In genomic region chr1:25875154-25875855, GRCh38 we compare ENCODE assay signal across 1 cellular context.
A peak's percentile ranks its signal among the peaks of the same experiment; 100 is the strongest.
TF ChIP-seq lines count a peak whose summit lies in the region.

Gene PAQR7, minus strand, starts transcription at chr1:25875708. Its CDS starts 11,869 bp downstream, at chr1:25863839.

TF ChIP-seq in WTC11, 78 proteins besides CTCF, POLR2A, EP300 and RAD21 (continued from another document):
- TF ChIP-seq ZNF425 (CRISPR knock-in tag; conservative IDR thresholded peaks at IDR 0.05) (no peak), MLX (CRISPR knock-in tag; IDR thresholded peaks at IDR 0.05) (no peak), NFATC4 (CRISPR knock-in tag; IDR thresholded peaks at IDR 0.05) (no peak), RELA (CRISPR knock-in tag; IDR thresholded peaks at IDR 0.05; ENCODE audit: borderline replicate concordance) (peak; percentile 82; the same call in 1 of the 2 replicates), ESRRA (CRISPR knock-in tag; IDR thresholded peaks at IDR 0.05; ENCODE audit: borderline replicate concordance) (peak; percentile 51; the same call in 1 of the 2 replicates), SMAD3 (CRISPR knock-in tag; IDR thresholded peaks at IDR 0.05; ENCODE audit: borderline replicate concordance) (0 out of 2 replicates have a peak, but pooled peaks have one; percentile 49), ZMAT4 (CRISPR knock-in tag; IDR thresholded peaks at IDR 0.05) (no peak), AFF4 (CRISPR knock-in tag; IDR thresholded peaks at IDR 0.05; ENCODE audit: borderline replicate concordance) (no peak), ATF1 (CRISPR knock-in tag; IDR thresholded peaks at IDR 0.05) (no peak), MAX (CRISPR knock-in tag; IDR thresholded peaks at IDR 0.05) (peak; percentile 81), CREM (CRISPR knock-in tag; IDR thresholded peaks at IDR 0.05) (peak; percentile 49; the same call in 1 of the 2 replicates), ELF4 (CRISPR knock-in tag; IDR thresholded peaks at IDR 0.05; ENCODE audit: low read depth) (peak; percentile 83; the same call in 1 of the 2 replicates), ZBTB43 (CRISPR knock-in tag; IDR thresholded peaks at IDR 0.05) (0 out of 2 replicates have a peak, but pooled peaks have one; percentile 37), NR2C2 (CRISPR knock-in tag; IDR thresholded peaks at IDR 0.05) (no peak), USF1 (CRISPR knock-in tag; IDR thresholded peaks at IDR 0.05) (peak; percentile 43; the same call in 1 of the 2 replicates), TP53 (CRISPR knock-in tag; IDR thresholded peaks at IDR 0.05) (peak; percentile 51; the same call in 1 of the 2 replicates), FOXK1 (CRISPR knock-in tag; IDR thresholded peaks at IDR 0.05) (0 out of 2 replicates have a peak, but pooled peaks have one; percentile 18), ZNF121 (CRISPR knock-in tag; IDR thresholded peaks at IDR 0.05) (no peak), ETV6 (CRISPR knock-in tag; IDR thresholded peaks at IDR 0.05) (no peak), CDX4 (CRISPR knock-in tag; IDR thresholded peaks at IDR 0.05; ENCODE audit: borderline replicate concordance) (no peak), ATF2 (CRISPR knock-in tag; IDR thresholded peaks at IDR 0.05; ENCODE audit: borderline replicate concordance, low read depth) (no peak), E2F4 (CRISPR knock-in tag; IDR thresholded peaks at IDR 0.05; ENCODE audit: borderline replicate concordance, low read depth) (peak; percentile 67), ZNF423 (CRISPR knock-in tag; IDR thresholded peaks at IDR 0.05) (peak; percentile 40), NFYB (CRISPR knock-in tag; conservative IDR thresholded peaks at IDR 0.05; ENCODE audit: low read depth) (peak; percentile 26; the same call in 1 of the 2 replicates), MYBL2 (CRISPR knock-in tag; IDR thresholded peaks at IDR 0.05) (no peak; the same call in 1 of the 2 replicates), GABPB1 (CRISPR knock-in tag; IDR thresholded peaks at IDR 0.05) (peak; percentile 79), HMGXB4 (CRISPR knock-in tag; IDR thresholded peaks at IDR 0.05) (peak; percentile 57), TEAD1 (CRISPR knock-in tag; IDR thresholded peaks at IDR 0.05) (peak; percentile 54), ZNF281 (CRISPR knock-in tag; IDR thresholded peaks at IDR 0.05) (0 out of 2 replicates have a peak, but pooled peaks have one; percentile 12), ZNF232 (CRISPR knock-in tag; IDR thresholded peaks at IDR 0.05) (peak; percentile 42; the same call in 1 of the 2 replicates)
